Comparison of ENCODE assay signal across 30 cellular contexts in the genomic region with DNA sequence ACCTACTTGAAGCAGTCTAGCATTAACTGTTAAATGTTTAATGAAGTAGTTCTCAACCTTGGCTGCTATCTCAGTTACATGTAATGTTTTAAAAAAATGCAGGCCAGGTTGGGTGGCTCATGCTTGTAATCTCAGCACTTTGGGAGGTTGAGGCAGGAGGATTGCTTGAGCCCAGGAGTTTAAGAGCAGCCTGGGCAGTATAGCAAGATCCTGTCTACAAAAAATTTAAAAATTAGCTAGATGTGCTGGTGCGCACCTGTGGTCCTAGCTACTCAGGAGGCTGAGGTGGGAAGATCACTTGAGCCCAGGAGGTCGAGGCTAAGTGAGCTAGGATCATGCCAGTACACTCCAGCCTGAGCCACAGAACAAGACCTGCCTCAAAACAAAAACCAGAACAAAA.
"Had no signal": no experiment of that assay in that cellular context is flagged by ENCODE, and none has a peak within 500 bp of the region (broad histone marks: within the 10 kb centered on the region; RNA-seq: fewer than 3 reads in every experiment).

No MANE protein-coding gene starts in this region.

- H3K27me3 Mint-ChIP-seq: activated naive CD8-positive, alpha-beta T cell; central memory CD8-positive, alpha-beta T cell; natural killer cell treated with Interleukin-12 subunit alpha and Interleukin-12 subunit beta and Interleukin-15 and Interleukin-18, amount 100 ng/mL, for 72 hours; stimulated activated naive CD8-positive, alpha-beta T cell treated with anti-CD3 and anti-CD28 coated beads, Interleukin-15, amount 100 ng/mL, for 72 hours had no signal

- H3K9me3 Mint-ChIP-seq: central memory CD8-positive, alpha-beta T cell; natural killer cell treated with Interleukin-12 subunit alpha and Interleukin-12 subunit beta and Interleukin-15 and Interleukin-18, amount 100 ng/mL, for 72 hours; stimulated activated naive CD8-positive, alpha-beta T cell treated with anti-CD3 and anti-CD28 coated beads, Interleukin-15, amount 100 ng/mL, for 72 hours had no signal

- ATAC-seq: activated CD4-positive, CD25-positive, alpha-beta regulatory T cell treated with anti-CD3 and anti-CD28 coated beads, Interleukin-2, amount 50 U/mL, for 24 hours; left lung; lower lobe of right lung; natural killer cell treated with Interleukin-12 subunit alpha and Interleukin-12 subunit beta and Interleukin-15 and Interleukin-18, amount 100 ng/mL, for 72 hours; stimulated activated naive CD8-positive, alpha-beta T cell treated with anti-CD3 and anti-CD28 coated beads, Interleukin-15, amount 100 ng/mL, for 72 hours; upper lobe of right lung had no signal

- H3K4me3 Mint-ChIP-seq: activated naive CD8-positive, alpha-beta T cell; central memory CD8-positive, alpha-beta T cell; natural killer cell treated with Interleukin-12 subunit alpha and Interleukin-12 subunit beta and Interleukin-15 and Interleukin-18, amount 100 ng/mL, for 72 hours; stimulated activated naive CD8-positive, alpha-beta T cell treated with anti-CD3 and anti-CD28 coated beads, Interleukin-15, amount 100 ng/mL, for 72 hours had no signal

- H3K36me3 Mint-ChIP-seq: natural killer cell treated with Interleukin-12 subunit alpha and Interleukin-12 subunit beta and Interleukin-15 and Interleukin-18, amount 100 ng/mL, for 72 hours had no signal

- H3K4me3 ChIP-seq: gastrocnemius medialis, left lung, lower lobe of right lung, ovary, prostate gland, skin epidermis, thyroid gland, upper lobe of right lung had no signal

- H3K4me1 ChIP-seq: prostate gland had no signal

- H3K27ac Mint-ChIP-seq: activated naive CD8-positive, alpha-beta T cell; stimulated activated naive CD8-positive, alpha-beta T cell treated with anti-CD3 and anti-CD28 coated beads, Interleukin-15, amount 100 ng/mL, for 72 hours had no signal

- H3K27ac ChIP-seq: left lung, lower lobe of right lung, ovary, prostate gland, skin epidermis, thyroid gland, upper lobe of right lung had no signal

- H3K27me3 ChIP-seq: gastrocnemius medialis, left lung, ovary, thyroid gland, upper lobe of right lung had no signal

- H3K36me3 ChIP-seq: gastrocnemius medialis, left lung, lower lobe of right lung, ovary, prostate gland, thyroid gland, upper lobe of right lung had no signal

- FAIRE-seq: bronchial epithelial cell, colon, islet of Langerhans, TTC549 had no signal

- DNase-seq: activated CD4-positive, alpha-beta T cell treated with anti-CD3 and anti-CD28 coated beads for 48 hours; activated CD4-positive, alpha-beta T cell treated with anti-CD3 and anti-CD28 coated beads, Interleukin-2, amount 50 U/mL, for 48 hours; activated CD8-positive, alpha-beta memory T cell treated with anti-CD3 and anti-CD28 coated beads for 24 hours; activated effector memory CD4-positive, alpha-beta T cell treated with Interleukin-2 at 50 U/mL for 16 hours; activated naive CD4-positive, alpha-beta T cell treated with Interleukin-2 at 50 U/mL for 16 hours; anterior cingulate cortex; effector memory CD4-positive, alpha-beta T cell; gastrocnemius medialis; glutamatergic neuron; left lung; lower lobe of right lung; mesendoderm; ovary; retina; stimulated activated CD4-positive, alpha-beta T cell treated with anti-CD3 and anti-CD28 coated beads, Interleukin-12 subunit alpha, Interleukin-12 subunit beta, amount 100 ng/mL, for 4 hours; stimulated activated CD4-positive, alpha-beta T cell treated with anti-CD3 and anti-CD28 coated beads, Interleukin-4, amount 100 ng/mL, for 1 hour; stimulated activated naive CD8-positive, alpha-beta T cell treated with anti-CD3 and anti-CD28 coated beads, Interleukin-15, amount 100 ng/mL, for 72 hours; T-helper 9 cell; thyroid gland; upper lobe of right lung had no signal

- H3K9me3 ChIP-seq: gastrocnemius medialis, left lung, lower lobe of right lung, ovary, prostate gland, thyroid gland, upper lobe of right lung had no signal
